9 cellular contexts compared by ENCODE assay signal in genomic region chr6:32128751-32129296, GRCh38. TPM values are rescaled to one million over a fixed set of nuclear protein-coding genes. Genes with fewer than 3 reads are reported as not detected.
DNase-seq lines count a peak whose midpoint lies in the region; ATAC-seq, FAIRE-seq and TF ChIP-seq lines count a peak whose summit lies in the region.
"Had no signal": no experiment of that assay in that cellular context is flagged by ENCODE, and none has a peak within 500 bp of the region (broad histone marks: within the 10 kb centered on the region; RNA-seq: fewer than 3 reads in every experiment).

No MANE protein-coding gene starts in this region.

- peak; percentile 56 for DNase-seq in activated CD8-positive, alpha-beta memory T cell treated with anti-CD3 and anti-CD28 coated beads for 24 hours
- DNase-seq in activated CD8-positive, alpha-beta memory T cell treated with anti-CD3 and anti-CD28 coated beads, Interleukin-2, amount 50 U/mL, for 48 hours: no peak
- DNase-seq in astrocyte (ENCODE audit: low read depth) (no peak), right lobe of liver (no peak), NCI-H187 (lab: John Stamatoyannopoulos, UW) (no peak)

- peak overlapping the region; percentile 84 for H3K9ac ChIP-seq in astrocyte (ENCODE audit: low read length)

- H3K27ac ChIP-seq in astrocyte (ENCODE audit: low read depth, low read length) (no peak overlapping the region), right lobe of liver (peak overlapping the region in 2 of 3 donors; percentile 19 to 74), temporal lobe (ENCODE audit: low read depth, low read length) (peak overlapping the region; percentile 63)

- no peaks in the 10 kb centered on the region for H3K27me3 ChIP-seq in astrocyte (ENCODE audit: insufficient read depth, low read length)
- no peaks in the 10 kb centered on the region for H3K27me3 ChIP-seq in right lobe of liver

- H4K20me1 ChIP-seq in astrocyte (ENCODE audit: insufficient read depth, low read length): peaks cover 4% of the 10 kb centered on the region

- no peak for ATAC-seq in right lobe of liver
- no peak for ATAC-seq in HG03135 (IDR thresholded peaks at IDR 0.05; ENCODE audit: unreplicated experiment)
- no peak for ATAC-seq in GM21447 (IDR thresholded peaks at IDR 0.05; ENCODE audit: unreplicated experiment)

- TF ChIP-seq POLR2A in right lobe of liver (IDR thresholded peaks at IDR 0.05): no peak

- no peaks in the 10 kb centered on the region for H3K27me3 Mint-ChIP-seq in astrocyte (ENCODE audit: low read depth, unreplicated experiment)

- peak overlapping the region; percentile 95 for H3K27ac Mint-ChIP-seq in astrocyte (ENCODE audit: unreplicated experiment)

- no peak overlapping the region for H2AFZ ChIP-seq in astrocyte (ENCODE audit: low read depth, low read length)

- intact Hi-C loops in right lobe of liver (cut with DNase I): no loop called here

- 79% methylated on average over 4 of the region's 13 CpGs for WGBS in right lobe of liver (ENCODE audit: insufficient coverage, low coverage, low lambda C conversion rate, missing lambda C conversion rate)

- no peaks in the 10 kb centered on the region for H3K9me3 Mint-ChIP-seq in astrocyte (ENCODE audit: unreplicated experiment)

- FAIRE-seq in astrocyte (lab: Jason Lieb, UNC): no peak

- H3K4me3 Mint-ChIP-seq in astrocyte (ENCODE audit: unreplicated experiment): peak overlapping the region; percentile 98

- TF ChIP-seq CTCF in astrocyte (IDR thresholded peaks at IDR 0.05; ENCODE audit: insufficient read depth, low read depth, low read length) (no peak), right lobe of liver (IDR thresholded peaks at IDR 0.05) (no peak)

- H3K4me1 ChIP-seq in astrocyte (ENCODE audit: insufficient read depth, low read length) (peaks cover 24% of the 10 kb centered on the region), right lobe of liver (peaks cover 0 to 28% (median 13%) of the 10 kb centered on the region in 4 donors)

- H3K4me1 Mint-ChIP-seq in astrocyte (ENCODE audit: low read depth, unreplicated experiment): peaks cover 19% of the 10 kb centered on the region

- peaks cover 37% of the 10 kb centered on the region for H3K79me2 ChIP-seq in astrocyte (ENCODE audit: insufficient read depth, low read length)

- no peaks in the 10 kb centered on the region for H3K36me3 ChIP-seq in astrocyte (ENCODE audit: insufficient read depth, low read length)
- peaks cover 0 to 24% (median 8%) of the 10 kb centered on the region in 4 donors for H3K36me3 ChIP-seq in right lobe of liver

- H3K36me3 Mint-ChIP-seq in astrocyte (ENCODE audit: low read depth, unreplicated experiment): peaks cover 10% of the 10 kb centered on the region

- H3K4me3 ChIP-seq in astrocyte (ENCODE audit: insufficient read depth, low read depth, low read length): no peak overlapping the region
- H3K4me3 ChIP-seq in right lobe of liver: peak overlapping the region; percentile 52 to 61 (median 55)

- peak overlapping the region; percentile 99 for H3K4me2 ChIP-seq in astrocyte (ENCODE audit: low read length)

- H3K9me3 ChIP-seq in astrocyte (ENCODE audit: insufficient read depth, low read depth, low read length) (no peaks in the 10 kb centered on the region), right lobe of liver (no peaks in the 10 kb centered on the region)

RNA-seq across cellular contexts. Expression of gene ATF6B, which starts 0.8 kb away (rescaled TPM):
- total RNA-seq in astrocyte: 68.7 and 70.1 TPM in 2 replicates
- total RNA-seq in right lobe of liver: 10 to 100 TPM; 15.2 to 35.5 (median 33.2) TPM
- total RNA-seq in temporal lobe: 16.7 TPM

RNA-seq across cellular contexts. Expression of gene FKBPL, which starts 1.3 kb away (rescaled TPM):
- total RNA-seq in astrocyte (5.2 TPM in 2 replicates), right lobe of liver (1 to 10 TPM; 1.5 to 2.7 (median 2.2) TPM), temporal lobe (2.7 TPM)

RNA-seq across cellular contexts. Expression of gene TNXB, which starts 19.7 kb away (rescaled TPM):
- total RNA-seq in astrocyte (1.8 and 2.3 TPM in 2 replicates), right lobe of liver (10 to 100 TPM in 3 of 6 experiments, 1 to 10 TPM in 3; 7.2 to 28.3 (median 10.3) TPM), temporal lobe (10.1 TPM)

RNA-seq across cellular contexts. Expression of gene PRRT1, which starts 22.9 kb away (rescaled TPM):
- total RNA-seq in astrocyte (0.45 and 0.67 TPM in 2 replicates), right lobe of liver (under 1 TPM in 4 of 6 experiments, not detected in 2; 0.13 to 0.29 (median 0.24) TPM), temporal lobe (0.74 TPM)
- total RNA-seq: myocyte had no signal

RNA-seq across cellular contexts. Expression of gene PPT2, which starts 25.1 kb away (rescaled TPM):
- total RNA-seq in astrocyte (25.6 and 33.0 TPM in 2 replicates), right lobe of liver (10 to 100 TPM in 2 of 6 experiments, 1 to 10 TPM in 4; 6.4 to 16.0 (median 8.9) TPM), temporal lobe (15.5 TPM)
